ENCODE assay signal across 1 cellular context in the genomic region with DNA sequence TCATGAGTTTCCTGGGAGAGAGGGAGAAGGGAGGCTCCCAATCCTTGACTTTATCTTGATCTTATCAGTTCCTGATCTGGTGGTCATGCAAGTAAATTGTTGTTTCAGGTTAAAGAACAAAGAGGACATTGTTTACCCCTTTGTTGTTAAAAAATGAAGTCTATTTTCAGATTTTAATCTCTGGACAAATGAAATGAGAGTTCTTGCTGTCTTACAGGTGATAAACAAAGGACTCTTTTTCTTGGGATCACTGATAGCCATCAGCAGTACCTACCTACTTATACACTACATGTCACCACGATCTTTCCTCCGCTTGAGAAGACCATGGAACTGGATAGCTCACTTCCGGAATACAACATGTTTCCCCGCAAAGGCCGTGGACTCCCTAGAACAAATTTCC.
TF ChIP-seq lines count a peak whose summit lies in the region.

No MANE protein-coding gene starts in this region.

TF ChIP-seq in HCT116, 20 proteins besides CTCF, POLR2A, EP300 and RAD21:
- no peak for TF ChIP-seq ZNF274 (IDR thresholded peaks at IDR 0.05; ENCODE audit: low read depth, low read length)
- no peak for TF ChIP-seq ELF1 (IDR thresholded peaks at IDR 0.05; ENCODE audit: borderline replicate concordance, low read depth)
- TF ChIP-seq ZFX (IDR thresholded peaks at IDR 0.05), result no peak
- TF ChIP-seq EZH2phosphoT487 (IDR thresholded peaks at IDR 0.05; ENCODE audit: borderline replicate concordance), result no peak
- TF ChIP-seq POLR2AphosphoS5 (IDR thresholded peaks at IDR 0.05; ENCODE audit: low read depth, low read length), result no peak
- TF ChIP-seq, protein P1, sequence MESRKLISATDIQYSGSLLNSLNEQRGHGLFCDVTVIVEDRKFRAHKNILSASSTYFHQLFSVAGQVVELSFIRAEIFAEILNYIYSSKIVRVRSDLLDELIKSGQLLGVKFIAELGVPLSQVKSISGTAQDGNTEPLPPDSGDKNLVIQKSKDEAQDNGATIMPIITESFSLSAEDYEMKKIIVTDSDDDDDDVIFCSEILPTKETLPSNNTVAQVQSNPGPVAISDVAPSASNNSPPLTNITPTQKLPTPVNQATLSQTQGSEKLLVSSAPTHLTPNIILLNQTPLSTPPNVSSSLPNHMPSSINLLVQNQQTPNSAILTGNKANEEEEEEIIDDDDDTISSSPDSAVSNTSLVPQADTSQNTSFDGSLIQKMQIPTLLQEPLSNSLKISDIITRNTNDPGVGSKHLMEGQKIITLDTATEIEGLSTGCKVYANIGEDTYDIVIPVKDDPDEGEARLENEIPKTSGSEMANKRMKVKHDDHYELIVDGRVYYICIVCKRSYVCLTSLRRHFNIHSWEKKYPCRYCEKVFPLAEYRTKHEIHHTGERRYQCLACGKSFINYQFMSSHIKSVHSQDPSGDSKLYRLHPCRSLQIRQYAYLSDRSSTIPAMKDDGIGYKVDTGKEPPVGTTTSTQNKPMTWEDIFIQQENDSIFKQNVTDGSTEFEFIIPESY (IDR thresholded peaks at IDR 0.05; ENCODE audit: extremely low read depth, insufficient replicate concordance, low read length), result no peak
